9 cellular contexts compared by ENCODE assay signal in genomic region chr20:21099653-21100589, GRCh38. TPM values are rescaled to one million over a fixed set of nuclear protein-coding genes. Genes with fewer than 3 reads are reported as not detected.
DNase-seq lines count a peak whose midpoint lies in the region; ATAC-seq and TF ChIP-seq lines count a peak whose summit lies in the region.
"Had no signal": no experiment of that assay in that cellular context is flagged by ENCODE, and none has a peak within 500 bp of the region (broad histone marks: within the 10 kb centered on the region; RNA-seq: fewer than 3 reads in every experiment).

No MANE protein-coding gene starts in this region.

- H2AK5ac ChIP-seq in H9 (ENCODE audit: insufficient read length, low read length): no peak overlapping the region

- no CpG with 5 or more reads among the region's 48 CpGs for WGBS in H9 (ENCODE audit: extremely low coverage, insufficient read length, low lambda C conversion rate)

- TF ChIP-seq CTCF in GM06990 (IDR thresholded peaks at IDR 0.05; ENCODE audit: insufficient read depth, low read length, poor library complexity, severe bottlenecking): no peak
- no peak for TF ChIP-seq CTCF in H9 (conservative IDR thresholded peaks at IDR 0.05)
- TF ChIP-seq CTCF in left ventricle myocardium inferior (IDR thresholded peaks at IDR 0.05; ENCODE audit: borderline replicate concordance): no peak
- TF ChIP-seq CTCF in PC-3 (conservative IDR thresholded peaks at IDR 0.05; ENCODE audit: low read depth, low read length): no peak

- peaks cover 43% of the 10 kb centered on the region for H3K23me2 ChIP-seq in H9 (ENCODE audit: insufficient read length, low read depth, low read length, poor library complexity, severe bottlenecking)

- peak overlapping the region in 2 of 3 experiments; percentile 48 to 96; a peak in 2 of 7 replicates for H3K27ac Mint-ChIP-seq in H9
- no peak overlapping the region for H3K27ac Mint-ChIP-seq in activated T-helper 2 cell treated with anti-CD3 and anti-CD28 coated beads, Interferon-gamma antibody, Interleukin-2, Interleukin-4, amounts not matched to agents 10 μg/mL and 5 μg/mL and 100 μg/mL, durations not matched to agents 14 hours and 24 hours and 36 hours

- H3K4me1 ChIP-seq in H9 (ENCODE audit: insufficient read depth, low read length) (no peaks in the 10 kb centered on the region; the same call in 1 of the 2 replicates), left ventricle myocardium inferior (peaks cover 41% of the 10 kb centered on the region), skeletal muscle satellite cell (ENCODE audit: control insufficient read depth, insufficient read depth, low read length) (peaks cover 16% of the 10 kb centered on the region), PC-3 (ENCODE audit: insufficient read depth, low read length) (no peaks in the 10 kb centered on the region)

- no TSS peak for BruUV-seq in PC-3 (replicated peaks; lab: Mats Ljungman, UMichigan)

- H3T11ph ChIP-seq in H9 (ENCODE audit: low read length): no peak overlapping the region

- no peak overlapping the region for H3K27ac ChIP-seq in H9 (ENCODE audit: insufficient read length, low read depth, low read length)
- no peak overlapping the region for H3K27ac ChIP-seq in left ventricle myocardium inferior (replicated peaks)
- no peak overlapping the region for H3K27ac ChIP-seq in PC-3 (ENCODE audit: low read length)

- H3K9ac ChIP-seq in H9 (ENCODE audit: extremely low read depth, insufficient read length, low read length) (no peak overlapping the region), skeletal muscle satellite cell (ENCODE audit: low read depth, low read length) (no peak overlapping the region), PC-3 (ENCODE audit: low read length) (no peak overlapping the region)

- H3K79me2 ChIP-seq in H9 (ENCODE audit: insufficient read depth, low read length) (no peaks in the 10 kb centered on the region), PC-3 (ENCODE audit: low read length) (no peaks in the 10 kb centered on the region)

- peaks cover 54 to 59% of the 10 kb centered on the region in 2 experiments for H3K4me1 Mint-ChIP-seq in H9
- peaks cover 33% of the 10 kb centered on the region for H3K4me1 Mint-ChIP-seq in activated T-helper 2 cell treated with anti-CD3 and anti-CD28 coated beads, Interferon-gamma antibody, Interleukin-2, Interleukin-4, amounts not matched to agents 10 μg/mL and 5 μg/mL and 100 μg/mL, durations not matched to agents 14 hours and 24 hours and 36 hours (ENCODE audit: low read depth)

- H4K5ac ChIP-seq in H9 (ENCODE audit: insufficient read length, low read depth, low read length): no peak overlapping the region

- H3K56ac ChIP-seq in H9 (ENCODE audit: insufficient read length, low read depth, low read length): no peak overlapping the region

- peak overlapping the region; percentile 62 to 89 for H3K4me3 Mint-ChIP-seq in H9
- peak overlapping the region; percentile 83 for H3K4me3 Mint-ChIP-seq in activated T-helper 2 cell treated with anti-CD3 and anti-CD28 coated beads, Interferon-gamma antibody, Interleukin-2, Interleukin-4, amounts not matched to agents 10 μg/mL and 5 μg/mL and 100 μg/mL, durations not matched to agents 14 hours and 24 hours and 36 hours (ENCODE audit: low read depth)

- H3K27me3 ChIP-seq in GM06990 (replicated peaks; ENCODE audit: control insufficient read depth, insufficient read depth, low read length) (peaks cover 10% of the 10 kb centered on the region), H9 (ENCODE audit: insufficient read depth, low read length) (peaks cover 32% of the 10 kb centered on the region), left ventricle myocardium inferior (ENCODE audit: low read depth) (peaks cover 100% of the 10 kb centered on the region), skeletal muscle satellite cell (ENCODE audit: control insufficient read depth, insufficient read depth, low read length) (peaks cover 90% of the 10 kb centered on the region), PC-3 (ENCODE audit: low read length) (peaks cover 49% of the 10 kb centered on the region)

- no peaks in the 10 kb centered on the region for H3K36me3 Mint-ChIP-seq in H9 (ENCODE audit: insufficient read depth in 1 of 3, low read depth in 3 of 3)
- no peaks in the 10 kb centered on the region for H3K36me3 Mint-ChIP-seq in activated T-helper 2 cell treated with anti-CD3 and anti-CD28 coated beads, Interferon-gamma antibody, Interleukin-2, Interleukin-4, amounts not matched to agents 10 μg/mL and 5 μg/mL and 100 μg/mL, durations not matched to agents 14 hours and 24 hours and 36 hours (ENCODE audit: low read depth)

- ATAC-seq in PC-3: no peak

- H3K4me2 ChIP-seq in H9 (ENCODE audit: insufficient read depth, insufficient read length, low read length): peak overlapping the region; percentile 89
- H3K4me2 ChIP-seq in skeletal muscle satellite cell (ENCODE audit: low read length): peak overlapping the region; percentile 74
- H3K4me2 ChIP-seq in PC-3 (ENCODE audit: low read length): no peak overlapping the region

- no peak overlapping the region for H4K8ac ChIP-seq in H9 (replicated peaks; ENCODE audit: insufficient read length, low read depth, low read length)

- H3K36me3 ChIP-seq in GM06990 (ENCODE audit: control insufficient read depth, insufficient read depth, low read length) (no peaks in the 10 kb centered on the region), left ventricle myocardium inferior (no peaks in the 10 kb centered on the region), skeletal muscle satellite cell (ENCODE audit: insufficient read depth, low read length) (no peaks in the 10 kb centered on the region), PC-3 (ENCODE audit: low read depth, low read length) (no peaks in the 10 kb centered on the region)

- no peak overlapping the region for H3K23ac ChIP-seq in H9 (ENCODE audit: insufficient read length, low read depth, low read length)

- H4K91ac ChIP-seq in H9 (ENCODE audit: insufficient read length, low read depth, low read length): no peak overlapping the region

- no peaks in the 10 kb centered on the region for H4K20me1 ChIP-seq in H9 (ENCODE audit: control insufficient read depth, insufficient read depth, insufficient read length)
- no peaks in the 10 kb centered on the region for H4K20me1 ChIP-seq in PC-3 (ENCODE audit: low read length)

- intact Hi-C loops in activated T-helper 2 cell treated with anti-CD3 and anti-CD28 coated beads, Interferon-gamma antibody, Interleukin-2, Interleukin-4, amounts not matched to agents 10 μg/mL and 5 μg/mL and 100 μg/mL, durations not matched to agents 14 hours and 24 hours and 36 hours (cut with micrococcal nuclease): loop anchor here (1.0 to 10.0 kb wide), 4 partner anchors 235 to 1482 kb away; partner anchors contain the start of genes FOXA2 and INSM1
- intact Hi-C loops in left ventricle myocardium inferior (cut with micrococcal nuclease): no loop called here
- intact Hi-C loops in PC-3 (cut with micrococcal nuclease): no loop called here

- H3K9me3 ChIP-seq in H9 (ENCODE audit: control insufficient read depth, low read depth, low read length) (no peaks in the 10 kb centered on the region), left ventricle myocardium inferior (replicated peaks) (no peaks in the 10 kb centered on the region), skeletal muscle satellite cell (replicated peaks; ENCODE audit: low read length) (no peaks in the 10 kb centered on the region), PC-3 (ENCODE audit: low read length) (no peaks in the 10 kb centered on the region)

- H2BK15ac ChIP-seq in H9 (ENCODE audit: low read depth, low read length): no peak overlapping the region

- no peaks in the 10 kb centered on the region; a peak in 2 of 5 replicates for H3K9me3 Mint-ChIP-seq in H9
- H3K9me3 Mint-ChIP-seq in activated T-helper 2 cell treated with anti-CD3 and anti-CD28 coated beads, Interferon-gamma antibody, Interleukin-2, Interleukin-4, amounts not matched to agents 10 μg/mL and 5 μg/mL and 100 μg/mL, durations not matched to agents 14 hours and 24 hours and 36 hours: no peaks in the 10 kb centered on the region

- DNase-seq in GM06990 (ENCODE audit: extremely low read depth, insufficient read length) (peak; percentile 52), H9 (peak; percentile 52), NCI-H526 (lab: John Stamatoyannopoulos, UW) (peak; percentile 79 to 94), left ventricle myocardium inferior (peak; percentile 40), PC-3 (no peak), amniotic stem cell (lab: John Stamatoyannopoulos, UW) (no peak)
- peak; percentile 45 for DNase-seq in activated T-helper 2 cell treated with anti-CD3 and anti-CD28 coated beads, Interferon-gamma antibody, Interleukin-2, Interleukin-4, amounts not matched to agents 10 μg/mL and 5 μg/mL and 100 μg/mL, durations not matched to agents 14 hours and 24 hours and 36 hours (ENCODE audit: low spot score)

- no peak overlapping the region for H2BK12ac ChIP-seq in H9 (ENCODE audit: insufficient read length, low read depth, low read length)

- no peak overlapping the region for H2BK5ac ChIP-seq in H9 (ENCODE audit: insufficient read length, low read length)

- no peaks in the 10 kb centered on the region for H3K9me2 ChIP-seq in PC-3 (replicated peaks; ENCODE audit: low read length)

- CTCF ChIA-PET in PC-3 (lab: Charles Lee): no interaction called here

- H2AFZ ChIP-seq in H9 (ENCODE audit: low read length) (no peak overlapping the region), PC-3 (ENCODE audit: low read length) (no peak overlapping the region)

- no peak overlapping the region for H3K18ac ChIP-seq in H9 (ENCODE audit: insufficient read length, low read depth, low read length)

- no peak overlapping the region for H2BK120ac ChIP-seq in H9 (ENCODE audit: low read depth, low read length, poor library complexity, severe bottlenecking)

- peaks cover 88% of the 10 kb centered on the region for H3K27me3 Mint-ChIP-seq in H9 (ENCODE audit: low read depth)
- H3K27me3 Mint-ChIP-seq in activated T-helper 2 cell treated with anti-CD3 and anti-CD28 coated beads, Interferon-gamma antibody, Interleukin-2, Interleukin-4, amounts not matched to agents 10 μg/mL and 5 μg/mL and 100 μg/mL, durations not matched to agents 14 hours and 24 hours and 36 hours (ENCODE audit: low read depth): peaks cover 79% of the 10 kb centered on the region

- POLR2A ChIA-PET in PC-3 (lab: Charles Lee; ENCODE audit: unreplicated experiment): no interaction called here

- no peak overlapping the region for H2BK20ac ChIP-seq in H9 (ENCODE audit: low read depth, low read length, poor library complexity, severe bottlenecking)

- no peaks in the 10 kb centered on the region for H3F3A ChIP-seq in PC-3 (ENCODE audit: low read length, unreplicated experiment)

- H3K14ac ChIP-seq in H9 (ENCODE audit: insufficient read depth, low read length): no peak overlapping the region; the same call in 1 of the 2 replicates

- no peaks in the 10 kb centered on the region for H3K79me1 ChIP-seq in H9 (ENCODE audit: insufficient read depth, low read depth, low read length, poor library complexity, severe bottlenecking)

- no peak overlapping the region for H3K4ac ChIP-seq in H9 (ENCODE audit: low read depth, low read length)

- H3K4me3 ChIP-seq in GM06990 (replicated peaks; ENCODE audit: low read depth, low read length) (peak overlapping the region; percentile 68), left ventricle myocardium inferior (peak overlapping the region; percentile 62), skeletal muscle satellite cell (ENCODE audit: low read length) (peak overlapping the region; percentile 52), PC-3 (ENCODE audit: low read length) (no peak overlapping the region)

RNA-seq across cellular contexts. Expression of gene LINC00237, which starts 6.2 kb away (rescaled TPM):
- 0.24 and 0.90 TPM in 2 replicates for total RNA-seq in H9 (2021)
- total RNA-seq in activated T-helper 2 cell treated with anti-CD3 and anti-CD28 coated beads, Interferon-gamma antibody, Interleukin-2, Interleukin-4, amounts not matched to agents 10 μg/mL and 5 μg/mL and 100 μg/mL, durations not matched to agents 14 hours and 24 hours and 36 hours: not detected in 2 replicates
- not detected for total RNA-seq in left ventricle myocardium inferior
- not detected in 2 replicates for total RNA-seq in skeletal muscle satellite cell (2012; rRNA removed)
- total RNA-seq in PC-3 (2014; rRNA removed): not detected in 2 replicates
- total RNA-seq: SK-MEL-5 had no signal

RNA-seq across cellular contexts. Expression of gene KIZ, which starts 26.0 kb away (rescaled TPM):
- 29.3 and 41.0 TPM in 2 replicates for total RNA-seq in H9 (2021)
- total RNA-seq in activated T-helper 2 cell treated with anti-CD3 and anti-CD28 coated beads, Interferon-gamma antibody, Interleukin-2, Interleukin-4, amounts not matched to agents 10 μg/mL and 5 μg/mL and 100 μg/mL, durations not matched to agents 14 hours and 24 hours and 36 hours: 8.9 and 10.5 TPM in 2 replicates
- 42.3 TPM for total RNA-seq in left ventricle myocardium inferior
- total RNA-seq in skeletal muscle satellite cell (2012; rRNA removed): 8.3 and 13.2 TPM in 2 replicates
- total RNA-seq in PC-3 (2014; rRNA removed): 10.3 and 13.4 TPM in 2 replicates

Comparison
In these comparisons a context has a peak if more than half of its experiments do, and no peak if none do; other contexts are left out.
1. DNase-seq: peak in GM06990 (single experiment), H9 (single experiment), NCI-H526 (2 of 2), activated T-helper 2 cell treated with anti-CD3 and anti-CD28 coated beads, Interferon-gamma antibody, Interleukin-2, Interleukin-4, amounts not matched to agents 10 μg/mL and 5 μg/mL and 100 μg/mL, durations not matched to agents 14 hours and 24 hours and 36 hours (single experiment) and left ventricle myocardium inferior (single experiment); none in PC-3 (single experiment) and amniotic stem cell (single experiment).